ENCODE assay signal across 14 cellular contexts in the genomic region with DNA sequence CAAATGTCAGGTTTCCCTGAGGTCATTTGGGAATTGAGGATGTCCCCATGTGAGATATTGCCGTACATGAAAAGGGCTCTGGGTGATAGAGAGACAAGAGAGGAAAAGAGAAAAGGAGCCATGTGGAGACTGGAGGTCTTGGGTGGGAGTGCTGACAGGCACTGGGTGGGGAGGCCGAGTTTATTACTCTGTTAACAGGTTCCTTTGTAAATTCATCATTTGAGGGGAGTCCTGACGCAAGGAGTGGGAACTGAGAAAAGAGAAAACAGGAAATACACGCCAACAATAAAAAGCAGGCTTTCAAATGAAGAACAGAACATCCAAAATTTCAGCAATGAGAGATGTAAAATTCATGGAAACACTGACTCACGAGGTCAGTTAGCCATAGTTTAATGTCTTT.
"Had no signal": no experiment of that assay in that cellular context is flagged by ENCODE, and none has a peak within 500 bp of the region (broad histone marks: within the 10 kb centered on the region; RNA-seq: fewer than 3 reads in every experiment).

No MANE protein-coding gene starts in this region.

- H3K27ac Mint-ChIP-seq: activated naive CD4-positive, alpha-beta T cell treated with anti-CD3 and anti-CD28 coated beads, Interleukin-2, amount 10 ng/mL, durations not matched to agents 7 days and 5 days; activated T-helper 2 cell treated with anti-CD3 and anti-CD28 coated beads, Interferon-gamma antibody, Interleukin-2, Interleukin-4, amounts not matched to agents 10 μg/mL and 5 μg/mL and 100 μg/mL, durations not matched to agents 14 hours and 24 hours and 36 hours; dendritic cell treated with granulocyte-macrophage colony-stimulating factor and Interleukin-4, amounts not matched to agents 40 ng/mL and 50 ng/mL, for 4 days; endodermal cell; T-helper 1 cell treated with Interleukin-12 subunit alpha and Interleukin-12 subunit beta and Interleukin-4 antibody, amounts not matched to agents 30 μg/mL and 1 μg/mL, for 36 hours; WTC11 had no signal

- H3K9me3 Mint-ChIP-seq: activated naive CD4-positive, alpha-beta T cell treated with anti-CD3 and anti-CD28 coated beads, Interleukin-2, amount 10 ng/mL, durations not matched to agents 7 days and 5 days; activated T-helper 2 cell treated with anti-CD3 and anti-CD28 coated beads, Interferon-gamma antibody, Interleukin-2, Interleukin-4, amounts not matched to agents 10 μg/mL and 5 μg/mL and 100 μg/mL, durations not matched to agents 14 hours and 24 hours and 36 hours; central memory CD8-positive, alpha-beta T cell; endodermal cell had no signal

- H3K27me3 Mint-ChIP-seq: activated naive CD4-positive, alpha-beta T cell treated with anti-CD3 and anti-CD28 coated beads, Interleukin-2, amount 10 ng/mL, durations not matched to agents 7 days and 5 days; dendritic cell treated with granulocyte-macrophage colony-stimulating factor and Interleukin-4, amounts not matched to agents 40 ng/mL and 50 ng/mL, for 4 days had no signal

- H3K4me3 ChIP-seq: left ventricle myocardium inferior, ovary, thyroid gland had no signal

- H3K36me3 ChIP-seq: left ventricle myocardium inferior, ovary, thyroid gland had no signal

- H3K4me1 Mint-ChIP-seq: central memory CD8-positive, alpha-beta T cell; endodermal cell had no signal

- H3K4me1 ChIP-seq: left ventricle myocardium inferior, thyroid gland had no signal

- ATAC-seq: WTC11 had no signal

- H3K27me3 ChIP-seq: ovary, thyroid gland had no signal

- DNase-seq: activated CD4-positive, alpha-beta T cell treated with anti-CD3 and anti-CD28 coated beads for 48 hours; activated CD8-positive, alpha-beta memory T cell treated with anti-CD3 and anti-CD28 coated beads for 24 hours; activated naive CD4-positive, alpha-beta T cell treated with anti-CD3 and anti-CD28 coated beads, Interleukin-2, amount 10 ng/mL, durations not matched to agents 7 days and 5 days; endodermal cell; kidney; left ventricle myocardium inferior; mesenchymal stem cell; ovary; thyroid gland had no signal

- H3K36me3 Mint-ChIP-seq: activated naive CD4-positive, alpha-beta T cell treated with anti-CD3 and anti-CD28 coated beads, Interleukin-2, amount 10 ng/mL, durations not matched to agents 7 days and 5 days; WTC11 had no signal

- H3K4me3 Mint-ChIP-seq: activated naive CD4-positive, alpha-beta T cell treated with anti-CD3 and anti-CD28 coated beads, Interleukin-2, amount 10 ng/mL, durations not matched to agents 7 days and 5 days; central memory CD8-positive, alpha-beta T cell; dendritic cell treated with granulocyte-macrophage colony-stimulating factor and Interleukin-4, amounts not matched to agents 40 ng/mL and 50 ng/mL, for 4 days; endodermal cell; T-helper 1 cell treated with Interleukin-12 subunit alpha and Interleukin-12 subunit beta and Interleukin-4 antibody, amounts not matched to agents 30 μg/mL and 1 μg/mL, for 36 hours; WTC11 had no signal

- H3K27ac ChIP-seq: ovary, thyroid gland had no signal

- H3K9me3 ChIP-seq: left ventricle myocardium inferior, ovary, thyroid gland had no signal
